In the genomic region with DNA sequence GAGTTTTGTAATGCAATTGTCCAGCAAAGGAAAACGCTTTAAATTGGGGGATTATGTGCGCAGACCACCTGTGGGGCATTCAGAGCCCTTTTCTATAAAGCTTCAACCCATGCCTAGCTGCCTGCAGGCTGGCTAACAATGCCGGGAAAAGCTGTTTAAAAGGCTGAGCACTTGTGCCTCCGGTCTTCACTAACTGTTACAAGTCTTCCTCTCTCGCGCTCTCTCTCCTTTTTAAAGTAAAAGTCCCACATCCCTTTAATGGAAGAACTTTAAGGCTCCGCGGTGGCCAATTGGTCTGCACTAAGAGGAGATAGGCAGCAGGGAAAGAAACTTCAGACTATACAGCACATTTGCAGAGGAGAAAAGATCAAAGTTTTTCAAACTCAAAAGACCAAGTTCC, we compare ENCODE assay signal across 1 cellular context.
TF ChIP-seq lines count a peak whose summit lies in the region.

No MANE protein-coding gene starts in this region.

TF ChIP-seq in endothelial cell of umbilical vein, 7 proteins besides CTCF, POLR2A, EP300 and RAD21 (continued from another document):
- TF ChIP-seq EZH2 (IDR thresholded peaks at IDR 0.05; ENCODE audit: borderline replicate concordance, low read depth, low read length, severe bottlenecking) (no peak), GATA2 (IDR thresholded peaks at IDR 0.05; ENCODE audit: insufficient read depth, insufficient read length, low read depth, low read length) (no peak), POLR2AphosphoS5 (IDR thresholded peaks at IDR 0.05; ENCODE audit: insufficient read depth, low read depth, low read length) (no peak), MYC (IDR thresholded peaks at IDR 0.05; ENCODE audit: low read depth, low read length) (no peak)
- TF ChIP-seq, protein P1, sequence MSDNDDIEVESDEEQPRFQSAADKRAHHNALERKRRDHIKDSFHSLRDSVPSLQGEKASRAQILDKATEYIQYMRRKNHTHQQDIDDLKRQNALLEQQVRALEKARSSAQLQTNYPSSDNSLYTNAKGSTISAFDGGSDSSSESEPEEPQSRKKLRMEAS (IDR thresholded peaks at IDR 0.05; ENCODE audit: insufficient read depth, insufficient read length) = no peak
